In genomic region chr20:39016076-39016475, GRCh38 we compare ENCODE assay signal across 28 cellular contexts. TPM values are rescaled to one million over a fixed set of nuclear protein-coding genes. Genes with fewer than 3 reads are reported as not detected.
A peak's percentile ranks its signal among the peaks of the same experiment; 100 is the strongest.
DNase-seq lines count a peak whose midpoint lies in the region; ATAC-seq and TF ChIP-seq lines count a peak whose summit lies in the region.
"Had no signal": no experiment of that assay in that cellular context is flagged by ENCODE, and none has a peak within 500 bp of the region (broad histone marks: within the 10 kb centered on the region; RNA-seq: fewer than 3 reads in every experiment).

No MANE protein-coding gene starts in this region.

- H3K4me3 Mint-ChIP-seq in activated CD8-positive, alpha-beta T cell treated with anti-CD3 and anti-CD28 coated beads for 36 hours, result no peak overlapping the region
- H3K4me3 Mint-ChIP-seq in activated CD8-positive, alpha-beta T cell treated with anti-CD3 and anti-CD28 coated beads, Interleukin-2, amount 10 ng/mL, durations not matched to agents 7 days and 5 days, result no peak overlapping the region
- H3K4me3 Mint-ChIP-seq in activated T-helper 17 cell treated with anti-CD3 and anti-CD28 coated beads, Interleukin-2, amount 50 U/mL, for 72 hours, result peak overlapping the region; percentile 9
- H3K4me3 Mint-ChIP-seq: immature natural killer cell; naive B cell; stimulated activated memory B cell treated with anti-CD40 and anti-IgM and Interleukin-4, amounts not matched to agents 10 μg/mL and 1 μg/mL and 100 μg/mL, for 72 hours had no signal

- H3K4me1 Mint-ChIP-seq in activated CD8-positive, alpha-beta T cell treated with anti-CD3 and anti-CD28 coated beads for 36 hours (ENCODE audit: low read depth), result peaks cover 52% of the 10 kb centered on the region
- peaks cover 11% of the 10 kb centered on the region for H3K4me1 Mint-ChIP-seq in activated CD8-positive, alpha-beta T cell treated with anti-CD3 and anti-CD28 coated beads, Interleukin-2, amount 10 ng/mL, durations not matched to agents 7 days and 5 days (ENCODE audit: low read depth)
- peaks cover 34% of the 10 kb centered on the region for H3K4me1 Mint-ChIP-seq in activated T-helper 17 cell treated with anti-CD3 and anti-CD28 coated beads, Interleukin-2, amount 50 U/mL, for 72 hours
- H3K4me1 Mint-ChIP-seq: immature natural killer cell, naive B cell had no signal

- no peak for DNase-seq in activated CD8-positive, alpha-beta T cell treated with anti-CD3 and anti-CD28 coated beads for 36 hours
- no peak for DNase-seq in activated CD8-positive, alpha-beta T cell treated with anti-CD3 and anti-CD28 coated beads, Interleukin-2, amount 10 ng/mL, durations not matched to agents 7 days and 5 days
- DNase-seq in HPDE6-E6E7 (ENCODE audit: extremely low spot score) (peak; percentile 49), foreskin keratinocyte (peak; percentile 13 to 20)
- DNase-seq: hippocampal formation; immature natural killer cell; left ventricle myocardium inferior; naive B cell; NCI-H1105; NCI-H1930; NCI-H774; occipital lobe; OCI-M1; SHP77 treated with DMSO at 0.1 percent for 48 hours; spleen; stimulated activated CD4-positive, alpha-beta T cell treated with anti-CD3 and anti-CD28 coated beads, Interleukin-2, amount 100 ng/mL, for 48 hours; SW 1271; uterus had no signal

- peak overlapping the region; percentile 65 for H3K27ac Mint-ChIP-seq in activated CD8-positive, alpha-beta T cell treated with anti-CD3 and anti-CD28 coated beads for 36 hours
- H3K27ac Mint-ChIP-seq in activated CD8-positive, alpha-beta T cell treated with anti-CD3 and anti-CD28 coated beads, Interleukin-2, amount 10 ng/mL, durations not matched to agents 7 days and 5 days, result no peak overlapping the region
- no peak overlapping the region for H3K27ac Mint-ChIP-seq in activated T-helper 17 cell treated with anti-CD3 and anti-CD28 coated beads, Interleukin-2, amount 50 U/mL, for 72 hours
- H3K27ac Mint-ChIP-seq: immature natural killer cell; naive B cell; stimulated activated memory B cell treated with anti-CD40 and anti-IgM and Interleukin-4, amounts not matched to agents 10 μg/mL and 1 μg/mL and 100 μg/mL, for 72 hours had no signal

- POLR2A ChIA-PET in activated CD8-positive, alpha-beta T cell treated with anti-CD3 and anti-CD28 coated beads for 36 hours (lab: Charles Lee), result interaction anchor here (1.2 to 1.3 kb wide), 2 partner anchors 18 to 137 kb away, joined by 3 to 4 read pairs; no protein-coding TSS in a partner anchor
- POLR2A ChIA-PET in activated CD8-positive, alpha-beta T cell treated with anti-CD3 and anti-CD28 coated beads, Interleukin-2, amount 10 ng/mL, durations not matched to agents 7 days and 5 days (lab: Charles Lee), result interaction anchor here (1.3 kb wide), 1 partner anchor 9 kb away, joined by 3 read pairs; no protein-coding TSS in a partner anchor

- peaks cover 3% of the 10 kb centered on the region for H3K4me1 ChIP-seq in foreskin keratinocyte
- H3K4me1 ChIP-seq: BLaER1, gastroesophageal sphincter, HAP-1, left ventricle myocardium inferior, spleen, uterus had no signal

- H3K36me3 Mint-ChIP-seq in activated CD8-positive, alpha-beta T cell treated with anti-CD3 and anti-CD28 coated beads for 36 hours (ENCODE audit: low read depth), result peaks cover 73% of the 10 kb centered on the region
- H3K36me3 Mint-ChIP-seq in activated CD8-positive, alpha-beta T cell treated with anti-CD3 and anti-CD28 coated beads, Interleukin-2, amount 10 ng/mL, durations not matched to agents 7 days and 5 days (ENCODE audit: low read depth), result peaks cover 61% of the 10 kb centered on the region
- peaks cover 96% of the 10 kb centered on the region for H3K36me3 Mint-ChIP-seq in activated T-helper 17 cell treated with anti-CD3 and anti-CD28 coated beads, Interleukin-2, amount 50 U/mL, for 72 hours (ENCODE audit: low read depth)

- intact Hi-C loops in activated CD8-positive, alpha-beta T cell treated with anti-CD3 and anti-CD28 coated beads for 36 hours (cut with micrococcal nuclease), result no loop called here

- TF ChIP-seq CTCF in activated CD8-positive, alpha-beta T cell treated with anti-CD3 and anti-CD28 coated beads for 36 hours (IDR thresholded peaks at IDR 0.05), result no peak
- no peak for TF ChIP-seq CTCF in foreskin keratinocyte (conservative IDR thresholded peaks at IDR 0.05)

- H3K27ac ChIP-seq in foreskin keratinocyte, result no peak overlapping the region
- H3K27ac ChIP-seq: BLaER1, esophagus muscularis mucosa, gastroesophageal sphincter, left ventricle myocardium inferior, spleen, uterus had no signal

- no peaks in the 10 kb centered on the region for H3K27me3 ChIP-seq in foreskin keratinocyte
- H3K27me3 ChIP-seq: BLaER1, esophagus muscularis mucosa, gastroesophageal sphincter, spleen, uterus had no signal

- ATAC-seq in activated CD8-positive, alpha-beta T cell treated with anti-CD3 and anti-CD28 coated beads for 36 hours, result no peak
- ATAC-seq in activated CD8-positive, alpha-beta T cell treated with anti-CD3 and anti-CD28 coated beads, Interleukin-2, amount 10 ng/mL, durations not matched to agents 7 days and 5 days, result no peak
- peak; percentile 40 for ATAC-seq in activated T-helper 17 cell treated with anti-CD3 and anti-CD28 coated beads, Interleukin-2, amount 50 U/mL, for 72 hours (replicated peaks)
- ATAC-seq in foreskin keratinocyte (peak; percentile 46), GM19035 (IDR thresholded peaks at IDR 0.05; ENCODE audit: unreplicated experiment) (no peak), HG03039 (IDR thresholded peaks at IDR 0.05; ENCODE audit: unreplicated experiment) (no peak), GM18870 (IDR thresholded peaks at IDR 0.05; ENCODE audit: unreplicated experiment) (no peak)
- ATAC-seq: activated CD4-positive, CD25-positive, alpha-beta regulatory T cell treated with anti-CD3 and anti-CD28 coated beads, Interleukin-2, amount 50 U/mL, for 24 hours; gastroesophageal sphincter; stimulated activated memory B cell treated with anti-CD40 and anti-IgM and Interleukin-4, amounts not matched to agents 10 μg/mL and 1 μg/mL and 100 μg/mL, for 72 hours had no signal

- CTCF ChIA-PET in activated CD8-positive, alpha-beta T cell treated with anti-CD3 and anti-CD28 coated beads for 36 hours (lab: Charles Lee), result interaction anchor here (1.6 kb wide), 1 partner anchor 16 kb away, joined by 5 read pairs; no protein-coding TSS in a partner anchor
- CTCF ChIA-PET in activated CD8-positive, alpha-beta T cell treated with anti-CD3 and anti-CD28 coated beads, Interleukin-2, amount 10 ng/mL, durations not matched to agents 7 days and 5 days (lab: Charles Lee), result interaction anchor here (1.0 to 1.6 kb wide), 2 partner anchors 33 to 54 kb away, joined by 3 to 7 read pairs; partner anchors contain the start of gene DHX35

- H3K9me3 Mint-ChIP-seq in activated CD8-positive, alpha-beta T cell treated with anti-CD3 and anti-CD28 coated beads for 36 hours, result peaks cover 6% of the 10 kb centered on the region
- H3K9me3 Mint-ChIP-seq in activated CD8-positive, alpha-beta T cell treated with anti-CD3 and anti-CD28 coated beads, Interleukin-2, amount 10 ng/mL, durations not matched to agents 7 days and 5 days (ENCODE audit: insufficient read depth), result no peaks in the 10 kb centered on the region
- no peaks in the 10 kb centered on the region for H3K9me3 Mint-ChIP-seq in activated T-helper 17 cell treated with anti-CD3 and anti-CD28 coated beads, Interleukin-2, amount 50 U/mL, for 72 hours
- H3K9me3 Mint-ChIP-seq: immature natural killer cell; stimulated activated memory B cell treated with anti-CD40 and anti-IgM and Interleukin-4, amounts not matched to agents 10 μg/mL and 1 μg/mL and 100 μg/mL, for 72 hours had no signal

- no peaks in the 10 kb centered on the region for H3K27me3 Mint-ChIP-seq in activated CD8-positive, alpha-beta T cell treated with anti-CD3 and anti-CD28 coated beads for 36 hours
- no peaks in the 10 kb centered on the region for H3K27me3 Mint-ChIP-seq in activated CD8-positive, alpha-beta T cell treated with anti-CD3 and anti-CD28 coated beads, Interleukin-2, amount 10 ng/mL, durations not matched to agents 7 days and 5 days (ENCODE audit: low read depth)
- H3K27me3 Mint-ChIP-seq in activated T-helper 17 cell treated with anti-CD3 and anti-CD28 coated beads, Interleukin-2, amount 50 U/mL, for 72 hours, result no peaks in the 10 kb centered on the region
- H3K27me3 Mint-ChIP-seq: naive B cell; stimulated activated memory B cell treated with anti-CD40 and anti-IgM and Interleukin-4, amounts not matched to agents 10 μg/mL and 1 μg/mL and 100 μg/mL, for 72 hours had no signal

RNA-seq across cellular contexts. Expression of gene DHX35, which starts 53.9 kb away (rescaled TPM):
- total RNA-seq in activated CD8-positive, alpha-beta T cell treated with anti-CD3 and anti-CD28 coated beads for 36 hours, result 10 to 100 TPM; 12.2 to 12.6 TPM
- 10 to 100 TPM; 10.8 to 11.1 TPM for total RNA-seq in activated CD8-positive, alpha-beta T cell treated with anti-CD3 and anti-CD28 coated beads, Interleukin-2, amount 10 ng/mL, durations not matched to agents 7 days and 5 days
- total RNA-seq in activated T-helper 17 cell treated with anti-CD3 and anti-CD28 coated beads, Interleukin-2, amount 50 U/mL, for 72 hours, result 10 to 100 TPM in 1 of 2 donors, 1 to 10 TPM in 1; 6.0 to 13.4 TPM
- 8.6 and 9.6 TPM in 2 replicates for total RNA-seq in foreskin keratinocyte
- 5.5 TPM in 2 replicates for polyA plus RNA-seq in foreskin keratinocyte

Comparison
In these comparisons a context has a peak if more than half of its experiments do, and no peak if none do; other contexts are left out.
1. ATAC-seq: peak in activated T-helper 17 cell treated with anti-CD3 and anti-CD28 coated beads, Interleukin-2, amount 50 U/mL, for 72 hours (single experiment) and foreskin keratinocyte (single experiment); none in activated CD8-positive, alpha-beta T cell treated with anti-CD3 and anti-CD28 coated beads for 36 hours (single experiment), activated CD8-positive, alpha-beta T cell treated with anti-CD3 and anti-CD28 coated beads, Interleukin-2, amount 10 ng/mL, durations not matched to agents 7 days and 5 days (single experiment), GM19035 (single experiment), HG03039 (single experiment) and GM18870 (single experiment).
2. DNase-seq: peak in HPDE6-E6E7 (single experiment) and foreskin keratinocyte (2 of 2); none in activated CD8-positive, alpha-beta T cell treated with anti-CD3 and anti-CD28 coated beads for 36 hours (single experiment) and activated CD8-positive, alpha-beta T cell treated with anti-CD3 and anti-CD28 coated beads, Interleukin-2, amount 10 ng/mL, durations not matched to agents 7 days and 5 days (single experiment).